11 cellular contexts compared by ENCODE assay signal in genomic region chr15:41891946-41892345, GRCh38. TPM values are rescaled to one million over a fixed set of nuclear protein-coding genes. Genes with fewer than 3 reads are reported as not detected.
DNase-seq lines count a peak whose midpoint lies in the region; TF ChIP-seq lines count a peak whose summit lies in the region.
"Had no signal": no experiment of that assay in that cellular context is flagged by ENCODE, and none has a peak within 500 bp of the region (broad histone marks: within the 10 kb centered on the region; RNA-seq: fewer than 3 reads in every experiment).

No MANE protein-coding gene starts in this region.

- peak; percentile 80; the same call in 1 of the 2 replicates for TF ChIP-seq EP300 in Ishikawa (IDR thresholded peaks at IDR 0.05; ENCODE audit: borderline replicate concordance)

- TF ChIP-seq RAD21 in Ishikawa (IDR thresholded peaks at IDR 0.05; ENCODE audit: low read depth) = no peak

- DNase-seq in DMS 273 (lab: John Stamatoyannopoulos, UW; ENCODE audit: unreplicated experiment) (peak; percentile 46), DMS 273 treated with DMSO at 0.1 percent for 48 hours (lab: John Stamatoyannopoulos, UW) (no peak), NCI-H524 treated with DMSO at 0.1 percent for 48 hours (lab: John Stamatoyannopoulos, UW) (peak; percentile 64), myocyte (ENCODE audit: low read depth) (peak; percentile 47), NCI-H1930 (lab: John Stamatoyannopoulos, UW) (no peak), NOMO-1 (lab: John Stamatoyannopoulos, UW; ENCODE audit: unreplicated experiment in 2 of 2) (no peak)
- no peak for DNase-seq in activated CD4-positive, CD25-positive, alpha-beta regulatory T cell (lab: John Stamatoyannopoulos, UW)
- DNase-seq: amygdala, H9, MG63 had no signal

TF ChIP-seq in Ishikawa, 13 proteins besides CTCF, POLR2A, EP300 and RAD21:
- TF ChIP-seq MAX (IDR thresholded peaks at IDR 0.05) = no peak
- TF ChIP-seq EGR1 (IDR thresholded peaks at IDR 0.05) = no peak
- peak; percentile 50 for TF ChIP-seq TEAD4 (IDR thresholded peaks at IDR 0.05)
- TF ChIP-seq YY1 (IDR thresholded peaks at IDR 0.05; ENCODE audit: low read depth) = no peak
- no peak for TF ChIP-seq TAF1 (IDR thresholded peaks at IDR 0.05; ENCODE audit: low read depth)
- peak; percentile 88 for TF ChIP-seq TCF12 (IDR thresholded peaks at IDR 0.05; ENCODE audit: low read depth)
- peak; percentile 10; the same call in 1 of the 2 replicates for TF ChIP-seq CEBPB (IDR thresholded peaks at IDR 0.05)
- TF ChIP-seq, protein P1, sequence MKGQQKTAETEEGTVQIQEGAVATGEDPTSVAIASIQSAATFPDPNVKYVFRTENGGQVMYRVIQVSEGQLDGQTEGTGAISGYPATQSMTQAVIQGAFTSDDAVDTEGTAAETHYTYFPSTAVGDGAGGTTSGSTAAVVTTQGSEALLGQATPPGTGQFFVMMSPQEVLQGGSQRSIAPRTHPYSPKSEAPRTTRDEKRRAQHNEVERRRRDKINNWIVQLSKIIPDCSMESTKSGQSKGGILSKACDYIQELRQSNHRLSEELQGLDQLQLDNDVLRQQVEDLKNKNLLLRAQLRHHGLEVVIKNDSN (IDR thresholded peaks at IDR 0.05) = peak; percentile 29; the same call in 1 of the 2 replicates
- TF ChIP-seq NFIC (IDR thresholded peaks at IDR 0.05) = peak; percentile 94
- 0 out of 2 replicates have a peak, but pooled peaks have one; percentile 30 for TF ChIP-seq FOXM1 (IDR thresholded peaks at IDR 0.05; ENCODE audit: borderline replicate concordance, low read depth)
- TF ChIP-seq REST (IDR thresholded peaks at IDR 0.05; ENCODE audit: low read depth) = no peak
- no peak; the same call in 1 of the 2 replicates for TF ChIP-seq ZBTB7A (IDR thresholded peaks at IDR 0.05; ENCODE audit: low read depth)
- TF ChIP-seq CREB1 (IDR thresholded peaks at IDR 0.05; ENCODE audit: low read depth) = no peak

RNA-seq across cellular contexts. Expression of gene SPTBN5, which starts 1.9 kb away (rescaled TPM):
- 0.26 and 0.45 TPM in 2 replicates for total RNA-seq in myocyte
- 2.2 TPM for polyA plus RNA-seq in myocyte (2012)

RNA-seq across cellular contexts. Expression of gene PLA2G4B, which starts 53.3 kb away (rescaled TPM):
- total RNA-seq in myocyte = 2.0 and 4.1 TPM in 2 replicates
- polyA plus RNA-seq in myocyte (2012) = 2.7 TPM

Comparison
In these comparisons a context has a peak if more than half of its experiments do, and no peak if none do; other contexts are left out.
1. DNase-seq: peak in DMS 273 (single experiment), NCI-H524 treated with DMSO at 0.1 percent for 48 hours (single experiment) and myocyte (single experiment); none in DMS 273 treated with DMSO at 0.1 percent for 48 hours (single experiment), activated CD4-positive, CD25-positive, alpha-beta regulatory T cell (0 of 4), NCI-H1930 (0 of 2) and NOMO-1 (0 of 2).